In the genomic region with DNA sequence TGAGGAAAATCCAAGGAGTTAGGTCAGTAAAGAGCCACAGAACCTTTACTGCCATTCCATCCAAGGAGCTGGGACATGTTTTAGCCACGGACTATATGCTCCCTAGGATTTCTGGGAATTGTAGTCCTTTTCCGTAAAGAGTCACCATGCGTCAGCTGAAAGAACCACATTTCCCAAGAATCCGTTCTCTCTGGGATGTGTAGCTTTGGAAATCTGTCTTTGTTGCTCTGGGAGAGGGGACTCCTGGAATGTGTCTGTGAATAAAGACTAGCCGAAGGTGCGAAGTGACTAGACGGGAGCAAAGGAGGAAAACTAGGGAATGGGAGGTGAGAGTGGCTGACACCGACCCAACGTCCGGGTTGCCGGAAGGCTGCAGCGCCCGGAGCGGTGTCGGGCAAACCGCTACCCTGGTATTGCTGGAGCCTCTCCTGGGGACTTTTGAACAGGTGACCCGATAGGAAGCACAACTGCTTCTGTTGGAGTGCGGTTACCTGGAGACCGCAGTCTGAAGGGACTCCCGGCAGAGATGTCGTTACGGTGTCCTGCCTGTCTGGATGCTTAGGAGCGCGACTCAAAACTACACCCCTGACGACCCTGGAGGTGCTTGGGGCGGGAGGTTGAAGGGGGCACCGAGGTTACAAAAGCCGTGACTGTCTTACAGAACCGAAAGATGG, we compare ENCODE assay signal across 8 cellular contexts. TPM values are rescaled to one million over a fixed set of nuclear protein-coding genes. Genes with fewer than 3 reads are reported as not detected.
A peak's percentile ranks its signal among the peaks of the same experiment; 100 is the strongest.
DNase-seq lines count a peak whose midpoint lies in the region; ATAC-seq and TF ChIP-seq lines count a peak whose summit lies in the region.

A gene with protein sequence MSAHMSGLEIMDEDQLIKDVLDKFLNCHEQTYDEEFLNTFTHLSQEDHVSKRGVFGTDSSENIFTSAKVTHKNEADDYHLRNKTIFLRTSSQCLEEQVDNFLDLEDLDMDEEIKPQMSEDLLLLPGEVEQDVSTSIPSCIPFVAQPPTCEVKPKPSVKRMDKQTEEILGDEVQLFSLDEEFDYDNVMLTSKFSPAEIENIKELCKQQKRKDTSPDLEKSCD (plus strand): TSS at position 187 of the 674 bp plus-strand sequence. CDS start 15,602 bp downstream, outside the sequence.

- no peaks in the 10 kb centered on the region for H3K36me3 ChIP-seq in esophagus muscularis mucosa
- H3K36me3 ChIP-seq in subcutaneous abdominal adipose tissue (ENCODE audit: control insufficient read depth in 5 of 5, insufficient read depth in 5 of 5, low read length in 5 of 5) = no peaks in the 10 kb centered on the region

- TF ChIP-seq POLR2A in esophagus muscularis mucosa (IDR thresholded peaks at IDR 0.05; ENCODE audit: low read depth) = no peak

- ATAC-seq in GM19035 (IDR thresholded peaks at IDR 0.05; ENCODE audit: unreplicated experiment) (peak; percentile 78), HG03460 (IDR thresholded peaks at IDR 0.05; ENCODE audit: unreplicated experiment) (peak; percentile 60)

- TF ChIP-seq CTCF in esophagus muscularis mucosa (IDR thresholded peaks at IDR 0.05) = no peak

- H3K9me3 ChIP-seq in esophagus muscularis mucosa (no peaks in the 10 kb centered on the region), subcutaneous abdominal adipose tissue (ENCODE audit: control insufficient read depth in 5 of 5, low read length in 5 of 5) (no peaks in the 10 kb centered on the region)

- DNase-seq in AG20443 (ENCODE audit: low spot score) (peak; percentile 91), NCI-H526 (lab: John Stamatoyannopoulos, UW) (peak; percentile 95 to 96), activated T-cell treated with anti-CD3 and anti-CD28 coated beads for 48 hours (ENCODE audit: low read depth) (peak; percentile 8), esophagus muscularis mucosa (ENCODE audit: extremely low spot score) (no peak), middle frontal gyrus (ENCODE audit: extremely low spot score, low spot score) (peak; percentile 87)

- H3K4me3 ChIP-seq in esophagus muscularis mucosa (peak within 1 kb of the TSS; percentile 62 to 85 (median 72)), subcutaneous abdominal adipose tissue (ENCODE audit: low read depth in 1 of 5, low read length in 5 of 5) (peak within 1 kb of the TSS; percentile 88 to 100 (median 98))

- 1% methylated on average over 19 of the region's 29 CpGs for WGBS in esophagus muscularis mucosa

- peaks cover 0 to 11% (median 0%) of the 10 kb centered on the region in 4 donors for H3K27me3 ChIP-seq in esophagus muscularis mucosa
- peaks cover 0 to 6% (median 0%) of the 10 kb centered on the region in 5 donors for H3K27me3 ChIP-seq in subcutaneous abdominal adipose tissue (ENCODE audit: control insufficient read depth in 5 of 5, insufficient read depth in 4 of 5, low read length in 5 of 5)

- H3K4me1 ChIP-seq in esophagus muscularis mucosa (peaks cover 9 to 11% (median 11%) of the 10 kb centered on the region in 4 donors), subcutaneous abdominal adipose tissue (ENCODE audit: control insufficient read depth in 5 of 5, insufficient read depth in 5 of 5, low read length in 5 of 5) (peaks cover 0 to 13% (median 11%) of the 10 kb centered on the region in 5 donors)

- H3K27ac ChIP-seq in esophagus muscularis mucosa (replicated peaks in 1 of 4) (peak within 1 kb of the TSS; percentile 49 to 78 (median 68)), subcutaneous abdominal adipose tissue (ENCODE audit: low read depth, low read length) (peak within 1 kb of the TSS; percentile 54)

- no peak for TF ChIP-seq EP300 in esophagus muscularis mucosa (IDR thresholded peaks at IDR 0.05)

- intact Hi-C loops in esophagus muscularis mucosa (cut with DNase I) = no loop called here

- peak within 1 kb of the TSS; percentile 81 to 96 (median 88) for H3K9ac ChIP-seq in subcutaneous abdominal adipose tissue (ENCODE audit: low read length in 5 of 5)

RNA-seq across cellular contexts. Expression of the gene that starts here (rescaled TPM):
- total RNA-seq in esophagus muscularis mucosa = 10 to 100 TPM; 23.3 to 46.5 (median 26.1) TPM
